15 cellular contexts compared by ENCODE assay signal in the genomic region with DNA sequence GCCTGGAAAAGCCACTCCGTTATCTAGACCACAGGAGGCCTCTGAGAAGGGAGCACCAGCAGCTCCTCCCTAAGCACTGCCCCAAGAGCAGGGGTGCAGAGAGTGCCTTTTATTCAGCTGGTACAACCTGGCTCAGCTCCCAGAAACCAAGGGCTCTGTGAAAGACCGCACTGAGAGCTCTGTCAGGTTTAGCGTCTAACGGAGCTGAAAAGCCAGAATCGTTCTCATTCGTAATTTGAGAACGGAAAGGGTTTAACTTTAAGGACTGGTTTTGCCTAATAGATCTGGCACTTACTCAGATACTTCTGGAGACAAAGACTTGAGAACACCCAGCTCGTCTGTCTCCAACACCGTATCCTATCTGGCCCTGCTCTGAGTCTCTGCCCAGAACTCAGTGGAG. TPM values are rescaled to one million over a fixed set of nuclear protein-coding genes. Genes with fewer than 3 reads are reported as not detected.
DNase-seq lines count a peak whose midpoint lies in the region; TF ChIP-seq lines count a peak whose summit lies in the region.
"Had no signal": no experiment of that assay in that cellular context is flagged by ENCODE, and none has a peak within 500 bp of the region (broad histone marks: within the 10 kb centered on the region; RNA-seq: fewer than 3 reads in every experiment).

No MANE protein-coding gene starts in this region.

- H3K4me1 ChIP-seq in testis: peaks cover 5% of the 10 kb centered on the region
- H3K4me1 ChIP-seq in effector memory CD4-positive, alpha-beta T cell (ENCODE audit: control insufficient read depth, insufficient read depth, low read length, poor library complexity, severe bottlenecking): no peaks in the 10 kb centered on the region

- H3K27me3 ChIP-seq in testis (no peaks in the 10 kb centered on the region), brain microvascular endothelial cell (replicated peaks) (no peaks in the 10 kb centered on the region)
- no peaks in the 10 kb centered on the region for H3K27me3 ChIP-seq in effector memory CD4-positive, alpha-beta T cell (replicated peaks; ENCODE audit: control insufficient read depth, insufficient read depth, low read length, poor library complexity, severe bottlenecking)

- 33 to 38% methylated on average over 9 of the region's 9 CpGs for WGBS in testis, 2 donors

- no peaks in the 10 kb centered on the region for H3K36me3 ChIP-seq in testis (ENCODE audit: low read depth, missing control alignments)
- H3K36me3 ChIP-seq in effector memory CD4-positive, alpha-beta T cell (ENCODE audit: control insufficient read depth, insufficient read depth, low read length): peaks cover 17% of the 10 kb centered on the region
- H3K36me3 ChIP-seq in brain microvascular endothelial cell (replicated peaks): peaks cover 44% of the 10 kb centered on the region

- in situ Hi-C loops in brain microvascular endothelial cell (cut with HindIII; ENCODE audit: low pct_ligation_motif_present, low sequenced_read_pairs): no loop called here

- intact Hi-C loops in testis (cut with DNase I; ENCODE audit: low total_unique reads): no loop called here

- H3K27ac ChIP-seq in testis (no peak overlapping the region), brain microvascular endothelial cell (no peak overlapping the region)
- no peak overlapping the region for H3K27ac ChIP-seq in effector memory CD4-positive, alpha-beta T cell (ENCODE audit: insufficient read depth, low read length, poor library complexity, severe bottlenecking)
- H3K27ac ChIP-seq: 22Rv1, HL-60 had no signal

- DNase-seq in DMS 273 (lab: John Stamatoyannopoulos, UW; ENCODE audit: unreplicated experiment) (peak; percentile 71), DMS 273 treated with DMSO at 0.1 percent for 48 hours (lab: John Stamatoyannopoulos, UW) (no peak), astrocyte of the hippocampus (ENCODE audit: low read depth, low spot score) (peak; percentile 92), inferior parietal cortex (ENCODE audit: extremely low spot score) (peak; percentile 74), testis (peak; percentile 71), brain microvascular endothelial cell (no peak), DMS114 treated with DMSO at 0.1 percent for 48 hours (lab: John Stamatoyannopoulos, UW; ENCODE audit: unreplicated experiment) (no peak)
- DNase-seq in effector memory CD4-positive, alpha-beta T cell: no peak
- DNase-seq: activated CD8-positive, alpha-beta T cell treated with anti-CD3 and anti-CD28 coated beads, Interleukin-2, amount 10 ng/mL, durations not matched to agents 7 days and 5 days; GDM1; HFFc6; mammary epithelial cell; stimulated activated naive CD8-positive, alpha-beta T cell treated with anti-CD3 and anti-CD28 coated beads, Interleukin-15, Interleukin-2, amounts not matched to agents 100 U/mL and 50 U/mL, for 24 hours had no signal

- TF ChIP-seq CTCF in testis (IDR thresholded peaks at IDR 0.05) (no peak), brain microvascular endothelial cell (IDR thresholded peaks at IDR 0.05; ENCODE audit: low read depth, low read length, missing control alignments) (no peak)

- no peak for TF ChIP-seq POLR2A in testis (IDR thresholded peaks at IDR 0.05)

- H3K4me3 ChIP-seq in testis: no peak overlapping the region
- H3K4me3 ChIP-seq in effector memory CD4-positive, alpha-beta T cell (ENCODE audit: insufficient read depth, low read depth, low read length, poor library complexity, severe bottlenecking): no peak overlapping the region
- H3K4me3 ChIP-seq in brain microvascular endothelial cell (ENCODE audit: low read depth, low read length): no peak overlapping the region

- no peaks in the 10 kb centered on the region for H3K9me3 ChIP-seq in testis
- H3K9me3 ChIP-seq in effector memory CD4-positive, alpha-beta T cell (ENCODE audit: control insufficient read depth, low read length): no peaks in the 10 kb centered on the region

RNA-seq across cellular contexts. Expression of gene MPG, which starts 13.5 kb away (rescaled TPM):
- 10 to 100 TPM; 44.8 to 61.7 TPM for total RNA-seq in testis
- 42.6 TPM for polyA plus RNA-seq in testis (ENCODE audit: insufficient read depth, low read depth, low replicate concordance)

RNA-seq across cellular contexts. Expression of gene RHBDF1, which starts 19.1 kb away (rescaled TPM):
- total RNA-seq in testis: 10 to 100 TPM; 18.3 to 22.5 TPM
- 15.9 TPM for polyA plus RNA-seq in testis (ENCODE audit: insufficient read depth, low read depth, low replicate concordance)

RNA-seq across cellular contexts. Expression of gene SNRNP25, which starts 37.9 kb away (rescaled TPM):
- 10 to 100 TPM; 12.8 to 17.5 TPM for total RNA-seq in testis
- polyA plus RNA-seq in testis (ENCODE audit: insufficient read depth, low read depth, low replicate concordance): 26.9 TPM

RNA-seq across cellular contexts. Expression of gene POLR3K, which starts 38.1 kb away (rescaled TPM):
- total RNA-seq in testis: 1 to 10 TPM; 2.4 to 3.0 TPM
- 6.5 TPM for polyA plus RNA-seq in testis (ENCODE audit: insufficient read depth, low read depth, low replicate concordance)

RNA-seq across cellular contexts. Expression of gene NPRL3, which starts 47.0 kb away (rescaled TPM):
- 10 to 100 TPM; 57.5 to 57.8 TPM for total RNA-seq in testis
- polyA plus RNA-seq in testis (ENCODE audit: insufficient read depth, low read depth, low replicate concordance): 73.4 TPM

Comparison
In these comparisons a context has a peak if more than half of its experiments do, and no peak if none do; other contexts are left out.
1. DNase-seq: peak in DMS 273 (single experiment), astrocyte of the hippocampus (single experiment), inferior parietal cortex (single experiment) and testis (single experiment); none in DMS 273 treated with DMSO at 0.1 percent for 48 hours (single experiment), effector memory CD4-positive, alpha-beta T cell (0 of 3), brain microvascular endothelial cell (single experiment) and DMS114 treated with DMSO at 0.1 percent for 48 hours (single experiment).